In the genomic region with DNA sequence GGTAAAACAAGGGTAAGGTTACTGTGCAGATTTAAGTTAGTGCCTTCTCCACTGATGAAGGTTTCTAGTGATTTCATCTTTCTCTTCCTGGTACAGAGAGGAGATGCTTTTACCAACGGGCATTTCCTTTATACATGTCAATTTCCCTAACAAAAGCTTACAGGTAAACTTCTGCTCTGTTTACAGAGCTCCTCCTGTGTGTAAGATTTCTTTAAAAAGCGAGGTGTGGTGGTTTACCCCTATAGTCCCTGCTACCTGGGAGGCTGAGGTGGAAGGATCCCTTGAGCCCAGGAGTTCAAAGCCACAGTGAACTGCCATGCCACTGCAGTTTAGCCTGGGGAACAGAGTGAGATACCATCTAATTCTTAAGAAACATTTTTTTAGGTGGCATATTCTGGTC, we compare ENCODE assay signal across 33 cellular contexts.
"Had no signal": no experiment of that assay in that cellular context is flagged by ENCODE, and none has a peak within 500 bp of the region (broad histone marks: within the 10 kb centered on the region; RNA-seq: fewer than 3 reads in every experiment).

No MANE protein-coding gene starts in this region.

- H3K27ac Mint-ChIP-seq: activated CD4-positive, alpha-beta memory T cell treated with anti-CD3 and anti-CD28 coated beads, Interleukin-2, amount 10 ng/mL, durations not matched to agents 7 days and 5 days; activated naive CD8-positive, alpha-beta T cell treated with anti-CD3 and anti-CD28 coated beads for 36 hours; activated T-cell treated with anti-CD3 and anti-CD28 coated beads, Interleukin-2, amount 50 U/mL, for 72 hours; activated T-helper 17 cell treated with anti-CD3 and anti-CD28 coated beads, Interleukin-2, amount 50 U/mL, for 72 hours had no signal

- H3K4me1 ChIP-seq: SJSA1 had no signal

- H3K4me3 Mint-ChIP-seq: activated CD4-positive, alpha-beta memory T cell treated with anti-CD3 and anti-CD28 coated beads, Interleukin-2, amount 10 ng/mL, durations not matched to agents 7 days and 5 days; activated naive CD8-positive, alpha-beta T cell treated with anti-CD3 and anti-CD28 coated beads for 36 hours; activated T-cell treated with anti-CD3 and anti-CD28 coated beads, Interleukin-2, amount 50 U/mL, for 72 hours; activated T-helper 17 cell treated with anti-CD3 and anti-CD28 coated beads, Interleukin-2, amount 50 U/mL, for 72 hours had no signal

- H3K36me3 Mint-ChIP-seq: activated naive CD8-positive, alpha-beta T cell treated with anti-CD3 and anti-CD28 coated beads for 36 hours had no signal

- H3K4me3 ChIP-seq: SJSA1 had no signal

- DNase-seq: activated CD4-positive, alpha-beta memory T cell treated with anti-CD3 and anti-CD28 coated beads, Interleukin-2, amount 10 ng/mL, durations not matched to agents 7 days and 5 days; activated CD4-positive, alpha-beta T cell treated with anti-CD3 and anti-CD28 coated beads for 1 hour; activated CD4-positive, alpha-beta T cell treated with anti-CD3 and anti-CD28 coated beads for 48 hours; activated CD4-positive, CD25-positive, alpha-beta regulatory T cell; activated effector memory CD4-positive, alpha-beta T cell treated with anti-CD3 and anti-CD28 coated beads, Interleukin-2, amount 50 U/mL, for 16 hours; activated naive CD4-positive, alpha-beta T cell; activated naive CD4-positive, alpha-beta T cell treated with anti-CD3 and anti-CD28 coated beads, Interleukin-2, amount 50 U/mL, for 16 hours; activated naive CD8-positive, alpha-beta T cell treated with anti-CD3 and anti-CD28 coated beads for 36 hours; activated T-cell treated with anti-CD3 and anti-CD28 coated beads, Interleukin-2, amount 50 U/mL, for 1 hour; activated T-cell treated with anti-CD3 and anti-CD28 coated beads, Interleukin-2, amount 50 U/mL, for 72 hours; amniotic stem cell; aorta; brain microvascular endothelial cell; central memory CD4-positive, alpha-beta T cell; NCI-H1105; NCI-H1417 treated with DMSO at 0.1 percent for 48 hours; NCI-H1694; NCI-H1930; NCI-H2081 treated with DMSO at 0.1 percent for 48 hours; NCI-H226; NCI-H446 treated with DMSO at 0.1 percent for 48 hours; NCI-H524; OCI-M1; RPMI8226; SHP77 treated with DMSO at 0.1 percent for 48 hours; SW 1271; T-helper 1 cell; T-helper 2 cell; T-helper 9 cell had no signal

- H3K27me3 ChIP-seq: brain microvascular endothelial cell, SJSA1 had no signal

- H3K27ac ChIP-seq: brain microvascular endothelial cell, SJSA1, VCaP had no signal

- H3K9me3 Mint-ChIP-seq: activated CD4-positive, alpha-beta memory T cell treated with anti-CD3 and anti-CD28 coated beads, Interleukin-2, amount 10 ng/mL, durations not matched to agents 7 days and 5 days; activated naive CD8-positive, alpha-beta T cell treated with anti-CD3 and anti-CD28 coated beads for 36 hours; activated T-cell treated with anti-CD3 and anti-CD28 coated beads, Interleukin-2, amount 50 U/mL, for 72 hours; activated T-helper 17 cell treated with anti-CD3 and anti-CD28 coated beads, Interleukin-2, amount 50 U/mL, for 72 hours had no signal

- H3K36me3 ChIP-seq: brain microvascular endothelial cell, SJSA1 had no signal

- ATAC-seq: activated T-cell treated with anti-CD3 and anti-CD28 coated beads, Interleukin-2, amount 50 U/mL, for 72 hours; activated T-helper 17 cell treated with anti-CD3 and anti-CD28 coated beads, Interleukin-2, amount 50 U/mL, for 72 hours; Panc1 had no signal
